Comparison of ENCODE assay signal across 1 cellular context in the genomic region with DNA sequence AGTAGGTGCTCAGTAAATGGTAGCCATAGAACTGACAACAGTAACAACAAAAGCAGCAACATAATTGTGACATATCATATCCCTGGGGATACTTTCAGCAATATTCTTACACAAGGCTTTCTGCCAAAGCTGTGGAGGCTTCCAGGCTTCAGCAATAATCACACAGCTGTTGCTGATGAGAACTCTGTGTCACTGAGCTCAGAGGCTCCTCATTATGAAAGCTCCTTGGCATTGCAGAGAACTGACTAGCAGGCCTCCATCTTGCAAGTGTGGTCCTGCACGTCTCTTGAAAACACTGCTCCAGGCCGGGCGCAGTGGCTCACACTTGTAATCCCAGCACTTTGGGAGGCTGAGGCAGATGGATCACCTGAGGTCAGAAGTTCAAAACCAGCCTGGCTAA.
TF ChIP-seq lines count a peak whose summit lies in the region.

No MANE protein-coding gene starts in this region.

TF ChIP-seq in GM12891, 5 proteins besides CTCF, POLR2A, EP300 and RAD21:
- TF ChIP-seq POU2F2 (IDR thresholded peaks at IDR 0.05; ENCODE audit: low read depth, low read length), result no peak
- TF ChIP-seq POLR2AphosphoS5 (IDR thresholded peaks at IDR 0.05; ENCODE audit: low read depth, low read length), result no peak
- no peak for TF ChIP-seq SPI1 (IDR thresholded peaks at IDR 0.05; ENCODE audit: low read depth, low read length)
- TF ChIP-seq TAF1 (IDR thresholded peaks at IDR 0.05; ENCODE audit: low read depth, low read length), result no peak
- no peak for TF ChIP-seq PAX5 (IDR thresholded peaks at IDR 0.05; ENCODE audit: insufficient read depth, low read length, severe bottlenecking)
